Comparison of ENCODE assay signal across 20 cellular contexts in the genomic region with DNA sequence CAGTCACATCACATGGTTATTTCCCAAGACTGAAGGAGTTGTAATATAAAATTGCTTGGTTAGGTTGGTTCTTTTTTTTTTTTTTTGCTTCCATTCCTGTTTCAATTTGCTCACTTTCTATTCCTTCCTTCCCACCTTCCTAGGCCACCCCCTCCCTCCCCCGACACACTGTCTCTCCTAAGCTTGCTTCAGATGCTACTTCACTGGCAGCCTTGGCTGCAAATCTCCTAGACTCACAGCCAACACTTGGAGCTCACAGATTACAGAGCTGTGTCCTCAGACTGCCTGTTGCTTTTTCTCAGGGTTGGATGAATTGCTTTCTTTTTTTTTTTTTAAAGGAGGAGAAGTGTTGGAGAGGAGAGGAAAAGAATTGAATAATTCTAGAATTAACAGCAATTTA.
DNase-seq lines count a peak whose midpoint lies in the region; ATAC-seq and TF ChIP-seq lines count a peak whose summit lies in the region.
"Had no signal": no experiment of that assay in that cellular context is flagged by ENCODE, and none has a peak within 500 bp of the region (broad histone marks: within the 10 kb centered on the region; RNA-seq: fewer than 3 reads in every experiment).

No MANE protein-coding gene starts in this region.

- H3K36me3 ChIP-seq in left ventricle myocardium inferior, result no peaks in the 10 kb centered on the region
- H3K36me3 ChIP-seq: BLaER1, SJSA1 had no signal

- peak; percentile 77 for ATAC-seq in Right ventricle myocardium superior (ENCODE audit: poor library complexity)
- ATAC-seq: PC-3 had no signal

- no peak for TF ChIP-seq CTCF in left ventricle myocardium inferior (IDR thresholded peaks at IDR 0.05; ENCODE audit: borderline replicate concordance)

- H3K4me1 ChIP-seq in left ventricle myocardium inferior, result peaks cover 3% of the 10 kb centered on the region
- H3K4me1 ChIP-seq: BLaER1, SJSA1 had no signal

- DNase-seq in Right ventricle myocardium superior, result peak; percentile 54
- no peak for DNase-seq in cardiac septum (ENCODE audit: low spot score)
- peak; percentile 20 for DNase-seq in left ventricle myocardium inferior
- peak in 8 of 10 donors; percentile 35 to 90 (median 59) for DNase-seq in posterior cingulate gyrus
- DNase-seq in NCI-H2227 treated with DMSO at 0.1 percent for 48 hours (lab: John Stamatoyannopoulos, UW), result no peak
- DNase-seq in NCI-H1417 treated with DMSO at 0.1 percent for 48 hours (lab: John Stamatoyannopoulos, UW), result no peak
- no peak for DNase-seq in stimulated activated CD4-positive, alpha-beta T cell treated with anti-CD3 and anti-CD28 coated beads, Interleukin-2, amount 100 ng/mL, for 48 hours
- DNase-seq: CD4-positive, CD25-positive, alpha-beta regulatory T cell; DMS153; NCI-H1092; NCI-H1436; NCI-H187; NCI-H2081 treated with DMSO at 0.1 percent for 48 hours; NCI-H2171; NCI-H345; NCI-H510A treated with DMSO at 0.1 percent for 48 hours; NK-92 treated with Interleukin-12 subunit alpha and Interleukin-12 subunit beta, amount 100 ng/mL, for 24 hours; PC-3 had no signal

- intact Hi-C loops in Right ventricle myocardium superior (cut with DNase I) (no loop called here), cardiac septum (cut with DNase I) (no loop called here), left ventricle myocardium inferior (cut with micrococcal nuclease) (no loop called here), posterior cingulate gyrus (cut with DNase I) (no loop called here)

- H3K9me3 ChIP-seq in left ventricle myocardium inferior (replicated peaks), result no peaks in the 10 kb centered on the region
- H3K9me3 ChIP-seq: BLaER1, SJSA1 had no signal

- H3K27ac ChIP-seq in left ventricle myocardium inferior (replicated peaks), result no peak overlapping the region
- H3K27ac ChIP-seq: BLaER1, SJSA1 had no signal

- peaks cover 4% of the 10 kb centered on the region for H3K27me3 ChIP-seq in left ventricle myocardium inferior (ENCODE audit: low read depth)
- H3K27me3 ChIP-seq: BLaER1, SJSA1 had no signal

- H3K4me3 ChIP-seq in left ventricle myocardium inferior, result no peak overlapping the region
- H3K4me3 ChIP-seq: BLaER1, SJSA1 had no signal

Comparison
In these comparisons a context has a peak if more than half of its experiments do, and no peak if none do; other contexts are left out.
1. DNase-seq: peak in Right ventricle myocardium superior (single experiment), left ventricle myocardium inferior (single experiment) and posterior cingulate gyrus (8 of 10); none in cardiac septum (single experiment), NCI-H2227 treated with DMSO at 0.1 percent for 48 hours (single experiment), NCI-H1417 treated with DMSO at 0.1 percent for 48 hours (single experiment) and stimulated activated CD4-positive, alpha-beta T cell treated with anti-CD3 and anti-CD28 coated beads, Interleukin-2, amount 100 ng/mL, for 48 hours (0 of 2).